1 cellular context compared by ENCODE assay signal in genomic region chr1:6165441-6165985, GRCh38.
TF ChIP-seq lines count a peak whose summit lies in the region.

No MANE protein-coding gene starts in this region.

TF ChIP-seq in K562, 482 proteins besides CTCF, POLR2A, EP300 and RAD21:
- TF ChIP-seq IFI16 (CRISPR knock-in tag; IDR thresholded peaks at IDR 0.05) (no peak), ARID3A (IDR thresholded peaks at IDR 0.05; ENCODE audit: borderline replicate concordance, low read depth, low read length) (no peak), DMBX1 (CRISPR knock-in tag; IDR thresholded peaks at IDR 0.05; ENCODE audit: borderline replicate concordance) (no peak), RBFOX2 (IDR thresholded peaks at IDR 0.05; ENCODE audit: low read depth, low read length) (0 out of 2 replicates have a peak, but pooled peaks have one; percentile 16), ZBTB1 (CRISPR knock-in tag; IDR thresholded peaks at IDR 0.05; ENCODE audit: borderline replicate concordance, low read depth) (no peak)
- TF ChIP-seq, protein P1, sequence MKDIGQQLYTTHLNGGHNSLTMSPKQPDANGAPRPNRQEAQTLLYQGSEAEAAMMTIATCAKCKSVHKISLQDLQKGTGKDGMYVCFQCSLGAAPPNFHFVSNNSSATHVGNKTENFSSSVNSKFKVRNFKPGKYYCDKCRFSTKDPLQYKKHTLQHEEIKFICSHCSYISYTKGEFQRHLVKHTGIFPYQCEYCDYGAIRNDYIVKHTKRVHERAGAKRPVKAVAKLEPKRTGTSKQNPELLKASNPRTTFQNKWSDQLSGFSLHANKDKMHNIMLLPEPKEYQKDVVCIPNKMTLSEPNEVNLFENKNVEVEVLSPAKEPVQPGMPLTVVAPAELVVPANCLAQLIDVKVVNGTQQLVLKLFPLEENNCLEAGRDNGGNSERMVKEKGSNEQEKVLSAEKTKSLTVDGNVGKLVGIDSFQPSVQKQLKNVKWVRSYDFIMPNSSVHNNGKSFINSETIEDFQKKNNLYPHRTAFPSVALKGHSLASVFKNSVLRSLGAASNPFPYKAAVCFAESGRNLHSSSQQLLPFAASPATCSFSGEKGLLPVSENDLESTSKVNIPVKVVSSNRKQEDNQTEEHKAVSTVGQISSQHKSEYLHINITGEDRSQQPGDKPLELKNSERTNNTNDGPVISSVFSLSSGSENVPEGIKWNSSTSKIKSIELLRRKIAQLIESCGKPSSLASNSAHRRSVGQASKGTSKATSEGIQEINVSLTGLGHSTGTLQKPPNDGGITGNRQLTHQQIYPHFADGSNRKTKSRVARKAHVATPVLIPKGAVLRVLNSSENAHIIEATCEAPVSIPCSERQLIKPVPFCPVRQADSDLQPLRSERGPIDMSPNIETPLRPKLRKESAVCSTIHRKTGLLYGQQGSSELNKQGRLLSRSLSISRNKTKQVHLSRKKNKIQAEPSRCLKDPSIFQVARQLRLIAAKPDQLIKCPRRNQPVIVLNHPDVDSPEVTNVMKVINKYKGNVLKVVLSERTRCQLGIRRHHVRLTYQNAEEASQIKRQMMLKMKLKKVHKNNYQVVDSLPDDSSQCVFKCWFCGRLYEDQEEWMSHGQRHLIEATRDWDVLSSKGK (CRISPR knock-in tag; IDR thresholded peaks at IDR 0.05) = no peak
